In genomic region chr3:124597273-124597672, GRCh38 we compare ENCODE assay signal across 22 cellular contexts.
"Had no signal": no experiment of that assay in that cellular context is flagged by ENCODE, and none has a peak within 500 bp of the region (broad histone marks: within the 10 kb centered on the region; RNA-seq: fewer than 3 reads in every experiment).

No MANE protein-coding gene starts in this region.

- H3K36me3 ChIP-seq: left lung, suprapubic skin, transverse colon had no signal

- FAIRE-seq: colon, kidney, small intestine had no signal

- H3K9me3 Mint-ChIP-seq: activated CD4-positive, alpha-beta T cell treated with anti-CD3 and anti-CD28 coated beads, Interleukin-2, amount 10 ng/mL, durations not matched to agents 7 days and 5 days; activated naive CD4-positive, alpha-beta T cell treated with anti-CD3 and anti-CD28 coated beads for 36 hours; activated naive CD8-positive, alpha-beta T cell treated with anti-CD3 and anti-CD28 coated beads, Interleukin-2, amount 50 U/mL, for 24 hours; activated T-cell treated with anti-CD3 and anti-CD28 coated beads, Interleukin-2, amount 50 U/mL, for 4 hours; brain; nephron progenitor cell; stimulated activated naive CD8-positive, alpha-beta T cell treated with anti-CD3 and anti-CD28 coated beads, Interleukin-15, Interleukin-2, amounts not matched to agents 100 ng/mL and 50 ng/mL, for 24 hours had no signal

- H3K9me3 ChIP-seq: left lung, suprapubic skin, transverse colon had no signal

- H3K27me3 ChIP-seq: dorsolateral prefrontal cortex, left lung, suprapubic skin, transverse colon had no signal

- H3K4me1 ChIP-seq: suprapubic skin had no signal

- DNase-seq: activated CD4-positive, alpha-beta T cell treated with anti-CD3 and anti-CD28 coated beads, Interleukin-2, amount 10 ng/mL, durations not matched to agents 7 days and 5 days; activated CD8-positive, alpha-beta T cell treated with anti-CD3 and anti-CD28 coated beads, Interleukin-2, amount 10 ng/mL, durations not matched to agents 7 days and 5 days; activated naive CD4-positive, alpha-beta T cell treated with anti-CD3 and anti-CD28 coated beads for 36 hours; activated naive CD8-positive, alpha-beta T cell treated with anti-CD3 and anti-CD28 coated beads, Interleukin-2, amount 50 U/mL, for 24 hours; activated T-cell treated with anti-CD3 and anti-CD28 coated beads, Interleukin-2, amount 50 U/mL, for 4 hours; anterior cingulate cortex; central memory CD4-positive, alpha-beta T cell; dorsolateral prefrontal cortex; foreskin fibroblast; kidney; left lung; nephron progenitor cell; nucleus accumbens; small intestine; stimulated activated CD4-positive, alpha-beta T cell treated with anti-CD3 and anti-CD28 coated beads, Interleukin-15, amount 100 ng/mL, for 24 hours; stimulated activated CD4-positive, alpha-beta T cell treated with anti-CD3 and anti-CD28 coated beads, Interleukin-2, amount 100 ng/mL, for 48 hours; T1000; transverse colon had no signal

- H3K4me3 Mint-ChIP-seq: activated CD4-positive, alpha-beta T cell treated with anti-CD3 and anti-CD28 coated beads, Interleukin-2, amount 10 ng/mL, durations not matched to agents 7 days and 5 days; activated CD8-positive, alpha-beta T cell treated with anti-CD3 and anti-CD28 coated beads, Interleukin-2, amount 10 ng/mL, durations not matched to agents 7 days and 5 days; activated naive CD4-positive, alpha-beta T cell treated with anti-CD3 and anti-CD28 coated beads for 36 hours; activated naive CD8-positive, alpha-beta T cell treated with anti-CD3 and anti-CD28 coated beads, Interleukin-2, amount 50 U/mL, for 24 hours; activated T-cell treated with anti-CD3 and anti-CD28 coated beads, Interleukin-2, amount 50 U/mL, for 4 hours; brain; nephron progenitor cell; stimulated activated naive CD8-positive, alpha-beta T cell treated with anti-CD3 and anti-CD28 coated beads, Interleukin-15, Interleukin-2, amounts not matched to agents 100 ng/mL and 50 ng/mL, for 24 hours had no signal

- H3K27ac Mint-ChIP-seq: activated CD4-positive, alpha-beta T cell treated with anti-CD3 and anti-CD28 coated beads, Interleukin-2, amount 10 ng/mL, durations not matched to agents 7 days and 5 days; activated CD8-positive, alpha-beta T cell treated with anti-CD3 and anti-CD28 coated beads, Interleukin-2, amount 10 ng/mL, durations not matched to agents 7 days and 5 days; activated naive CD4-positive, alpha-beta T cell treated with anti-CD3 and anti-CD28 coated beads for 36 hours; activated naive CD8-positive, alpha-beta T cell treated with anti-CD3 and anti-CD28 coated beads, Interleukin-2, amount 50 U/mL, for 24 hours; nephron progenitor cell; stimulated activated naive CD8-positive, alpha-beta T cell treated with anti-CD3 and anti-CD28 coated beads, Interleukin-15, Interleukin-2, amounts not matched to agents 100 ng/mL and 50 ng/mL, for 24 hours had no signal

- H3K27ac ChIP-seq: left lung, suprapubic skin, transverse colon had no signal

- H3K36me3 Mint-ChIP-seq: brain had no signal

- ATAC-seq: activated CD8-positive, alpha-beta T cell treated with anti-CD3 and anti-CD28 coated beads, Interleukin-2, amount 10 ng/mL, durations not matched to agents 7 days and 5 days; activated naive CD8-positive, alpha-beta T cell treated with anti-CD3 and anti-CD28 coated beads, Interleukin-2, amount 50 U/mL, for 24 hours; activated T-cell treated with anti-CD3 and anti-CD28 coated beads, Interleukin-2, amount 50 U/mL, for 4 hours; left lung had no signal

- H3K4me3 ChIP-seq: dorsolateral prefrontal cortex, left lung, suprapubic skin, transverse colon had no signal
